In the genomic region with DNA sequence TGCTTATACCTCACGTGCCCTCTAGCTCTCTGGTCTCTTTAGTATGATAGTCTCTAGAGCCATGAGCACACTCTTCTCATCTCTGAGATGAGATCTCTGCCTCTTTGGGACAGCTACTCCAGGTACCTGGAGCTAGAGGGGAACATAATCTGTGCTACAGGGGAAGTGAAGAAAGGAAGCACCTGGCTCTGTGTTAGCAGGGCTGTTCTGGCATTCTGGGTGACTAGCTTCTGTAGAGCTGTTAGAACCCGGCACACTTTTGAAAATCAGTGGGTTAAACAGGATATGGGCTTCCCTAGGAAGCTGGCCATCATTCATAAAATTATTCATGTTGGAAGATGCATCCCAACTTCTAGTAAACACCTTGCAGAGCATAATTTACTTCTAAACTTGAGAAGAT, we compare ENCODE assay signal across 19 cellular contexts.
A peak's percentile ranks its signal among the peaks of the same experiment; 100 is the strongest.
DNase-seq lines count a peak whose midpoint lies in the region; ATAC-seq lines count a peak whose summit lies in the region.
"Had no signal": no experiment of that assay in that cellular context is flagged by ENCODE, and none has a peak within 500 bp of the region (broad histone marks: within the 10 kb centered on the region; RNA-seq: fewer than 3 reads in every experiment).

No MANE protein-coding gene starts in this region.

- intact Hi-C loops in right cardiac atrium (cut with DNase I): no loop called here

- no peaks in the 10 kb centered on the region for H3K36me3 ChIP-seq in H7 (replicated peaks; ENCODE audit: control insufficient read depth, insufficient read depth, low read length)
- H3K36me3 ChIP-seq: BE2C, HAP-1 had no signal

- WGBS in right cardiac atrium: 26% methylated on average over 2 of the region's 2 CpGs

- H3K27ac ChIP-seq in right cardiac atrium (ENCODE audit: low read length): no peak overlapping the region

- DNase-seq in dermis blood vessel endothelial cell (peak; percentile 57), midbrain (lab: John Stamatoyannopoulos, UW) (no peak), H7 (no peak), right cardiac atrium (no peak)
- DNase-seq in stimulated activated CD4-positive, alpha-beta T cell treated with anti-CD3 and anti-CD28 coated beads, Interleukin-4, amount 100 ng/mL, for 4 hours: no peak
- DNase-seq: BE2C; CD4-positive, alpha-beta memory T cell; NCI-H1092 treated with DMSO at 0.1 percent for 48 hours; NCI-H1436 treated with DMSO at 0.1 percent for 48 hours; NCI-H2029 treated with DMSO at 0.1 percent for 48 hours; NCI-H2171; NCI-H345; NCI-H524 treated with DMSO at 0.1 percent for 48 hours; OCI-M1 had no signal

- no peaks in the 10 kb centered on the region for H3K4me1 ChIP-seq in right cardiac atrium (ENCODE audit: control insufficient read depth, insufficient read depth, low read length)
- H3K4me1 ChIP-seq: BE2C had no signal

- H3K9me3 ChIP-seq in right cardiac atrium (ENCODE audit: control insufficient read depth, low read length): no peaks in the 10 kb centered on the region
- H3K9me3 ChIP-seq: BE2C, HAP-1 had no signal

- H3K27me3 ChIP-seq in H7 (ENCODE audit: control insufficient read depth, insufficient read depth, low read length): no peaks in the 10 kb centered on the region
- no peaks in the 10 kb centered on the region for H3K27me3 ChIP-seq in right cardiac atrium (ENCODE audit: control insufficient read depth, insufficient read depth)

- no peak overlapping the region for H3K4me3 ChIP-seq in H7 (ENCODE audit: insufficient read depth, low read depth, low read length)
- no peak overlapping the region for H3K4me3 ChIP-seq in right cardiac atrium (ENCODE audit: low read length)
- H3K4me3 ChIP-seq: HAP-1, K562 had no signal

- peak; percentile 44 for ATAC-seq in GM18868 (IDR thresholded peaks at IDR 0.05; ENCODE audit: unreplicated experiment)
- peak; percentile 46 for ATAC-seq in HG02885 (IDR thresholded peaks at IDR 0.05; ENCODE audit: poor library complexity, unreplicated experiment)
- ATAC-seq in right cardiac atrium: no peak
- ATAC-seq: K562, Right ventricle myocardium inferior had no signal

Comparison
In these comparisons a context has a peak if more than half of its experiments do, and no peak if none do; other contexts are left out.
1. ATAC-seq: peak in GM18868 (single experiment) and HG02885 (single experiment); none in right cardiac atrium (0 of 2).